ENCODE assay signal across 21 cellular contexts in the genomic region with DNA sequence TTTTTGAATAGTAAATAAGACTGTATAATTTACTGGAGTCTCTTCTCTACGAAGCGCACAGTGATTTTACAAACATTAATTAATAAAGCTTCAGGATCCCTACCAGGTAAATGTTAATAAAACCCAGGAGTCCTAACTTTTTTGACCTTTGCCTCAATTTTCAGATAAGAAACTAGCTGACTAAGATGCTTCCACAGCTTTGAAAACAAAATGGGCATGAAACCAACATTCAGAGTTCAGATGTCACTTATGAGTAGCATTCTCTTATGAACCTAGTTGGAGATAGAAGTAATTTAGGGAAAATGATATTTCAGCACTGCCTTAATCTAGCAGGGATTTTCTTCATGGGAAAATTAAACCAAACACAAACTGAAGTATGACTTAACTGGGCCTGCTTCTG. TPM values are rescaled to one million over a fixed set of nuclear protein-coding genes. Genes with fewer than 3 reads are reported as not detected.
DNase-seq lines count a peak whose midpoint lies in the region; ATAC-seq, FAIRE-seq and TF ChIP-seq lines count a peak whose summit lies in the region.
"Had no signal": no experiment of that assay in that cellular context is flagged by ENCODE, and none has a peak within 500 bp of the region (broad histone marks: within the 10 kb centered on the region; RNA-seq: fewer than 3 reads in every experiment).

No MANE protein-coding gene starts in this region.

- FAIRE-seq in HepG2 (lab: Jason Lieb, UNC), result no peak
- FAIRE-seq: A549, G401.6, GM12891 had no signal

- no peak for ATAC-seq in HepG2
- ATAC-seq in left lobe of liver, result peak; percentile 83
- no peak for ATAC-seq in GM21423 (IDR thresholded peaks at IDR 0.05; ENCODE audit: unreplicated experiment)
- ATAC-seq in activated naive CD4-positive, alpha-beta T cell treated with anti-CD3 and anti-CD28 coated beads, Interleukin-2, amount 50 U/mL, for 72 hours, result no peak
- ATAC-seq: A549; CD8-positive, alpha-beta T cell had no signal

- H3K4me3 ChIP-seq in liver (ENCODE audit: low read depth in 1 of 3, low read length in 3 of 3), result no peak overlapping the region
- no peak overlapping the region for H3K4me3 ChIP-seq in HepG2 (replicated peaks in 1 of 3; ENCODE audit: insufficient read depth in 1 of 3, low read depth in 2 of 3, low read length in 3 of 3)
- no peak overlapping the region for H3K4me3 ChIP-seq in parathyroid adenoma (ENCODE audit: low read depth, low read length)
- H3K4me3 ChIP-seq: A549; BLaER1 treated with 17β-estradiol and CSF1 and Interleukin-3, amounts not matched to agents 10 nM and 100 nM had no signal

- BruUV-seq in HepG2 (replicated peaks; lab: Mats Ljungman, UMichigan), result no TSS peak

- TF ChIP-seq POLR2A in HepG2 (IDR thresholded peaks at IDR 0.05; ENCODE audit: insufficient read depth in 1 of 2, low read depth in 2 of 2, low read length in 2 of 2) (no peak), erythroblast (IDR thresholded peaks at IDR 0.05; ENCODE audit: low read length) (no peak)

- 43% methylated on average over 2 of the region's 2 CpGs for WGBS in liver
- 94% methylated on average over 2 of the region's 2 CpGs for WGBS in HepG2 (ENCODE audit: low lambda C conversion rate)

- in situ Hi-C loops in HepG2 (cut with HindIII; ENCODE audit: extremely low pct_ligation_motif_present, low pct_unique_long_range_greater_than_20kb), result no loop called here

- H3K79me2 ChIP-seq in HepG2 (ENCODE audit: insufficient read depth, low read length) (no peaks in the 10 kb centered on the region), parathyroid adenoma (no peaks in the 10 kb centered on the region)

- H3K9me3 ChIP-seq in liver (ENCODE audit: control insufficient read depth in 4 of 4, low read length in 3 of 4), result no peaks in the 10 kb centered on the region
- H3K9me3 ChIP-seq in HepG2 (ENCODE audit: low read length), result no peaks in the 10 kb centered on the region
- no peaks in the 10 kb centered on the region for H3K9me3 ChIP-seq in parathyroid adenoma (ENCODE audit: control insufficient read depth, low read length)
- H3K9me3 ChIP-seq: A549, Caco-2 had no signal

- H3K9me3 Mint-ChIP-seq in activated naive CD4-positive, alpha-beta T cell treated with anti-CD3 and anti-CD28 coated beads, Interleukin-2, amount 50 U/mL, for 72 hours, result peaks cover 12 to 16% of the 10 kb centered on the region in 2 donors

- CTCF ChIA-PET in HepG2 (lab: Yijun Ruan, JAX; ENCODE audit: low intra/inter-chr PET ratio, low total read pairs), result no interaction called here

- H4K20me1 ChIP-seq in HepG2 (ENCODE audit: insufficient read depth, low read length), result no peaks in the 10 kb centered on the region
- H4K20me1 ChIP-seq: BLaER1 treated with 17β-estradiol and CSF1 and Interleukin-3, amounts not matched to agents 10 nM and 100 nM had no signal

- DNase-seq in HepG2 (ENCODE audit: low spot score), result no peak
- no peak for DNase-seq in left lobe of liver (ENCODE audit: low spot score)
- DNase-seq in erythroblast (lab: John Stamatoyannopoulos, UW), result no peak
- no peak for DNase-seq in activated naive CD4-positive, alpha-beta T cell treated with anti-CD3 and anti-CD28 coated beads, Interleukin-2, amount 50 U/mL, for 72 hours (ENCODE audit: low spot score in 2 of 2)
- DNase-seq: AML-193; Caco-2; Calu3; CD4-positive, alpha-beta T cell; CD8-positive, alpha-beta T cell; DMS79 treated with DMSO at 0.1 percent for 48 hours; GF-D8 had no signal

- no peak overlapping the region for H3K27ac ChIP-seq in liver (ENCODE audit: low read depth in 1 of 2, low read length in 2 of 2)
- H3K27ac ChIP-seq in HepG2 (ENCODE audit: extremely low read length, insufficient read depth, low read length), result no peak overlapping the region
- peak overlapping the region; percentile 78 for H3K27ac ChIP-seq in parathyroid adenoma
- H3K27ac ChIP-seq: 22Rv1; A549; BLaER1 treated with 17β-estradiol and CSF1 and Interleukin-3, amounts not matched to agents 10 nM and 100 nM; C4-2B had no signal

- H3K9ac ChIP-seq in liver (ENCODE audit: low read depth in 1 of 2, low read length in 2 of 2), result no peak overlapping the region
- H3K9ac ChIP-seq in HepG2 (ENCODE audit: insufficient read depth, low read depth, low read length), result no peak overlapping the region
- no peak overlapping the region for H3K9ac ChIP-seq in parathyroid adenoma
- H3K9ac ChIP-seq: BLaER1 treated with 17β-estradiol and CSF1 and Interleukin-3, amounts not matched to agents 10 nM and 100 nM had no signal

- H3K4me1 ChIP-seq in liver (ENCODE audit: control insufficient read depth in 4 of 4, insufficient read depth in 4 of 4, low read length in 3 of 4), result peaks cover 2 to 24% (median 14%) of the 10 kb centered on the region in 4 donors
- 0 out of 2 replicates have a peak, but pooled peaks cover 6% of the 10 kb centered on the region for H3K4me1 ChIP-seq in HepG2 (ENCODE audit: insufficient read depth, low read length)
- H3K4me1 ChIP-seq in parathyroid adenoma, result peaks cover 30% of the 10 kb centered on the region
- H3K4me1 ChIP-seq: A549, Caco-2 had no signal

- H3K36me3 Mint-ChIP-seq in activated naive CD4-positive, alpha-beta T cell treated with anti-CD3 and anti-CD28 coated beads, Interleukin-2, amount 50 U/mL, for 72 hours, result peaks cover 7 to 20% of the 10 kb centered on the region in 2 donors
- H3K36me3 Mint-ChIP-seq: CD8-positive, alpha-beta T cell had no signal

- TF ChIP-seq EP300 in HepG2 (IDR thresholded peaks at IDR 0.05; ENCODE audit: low read depth in 2 of 2, low read length in 2 of 2) (no peak), HepG2 (CRISPR knock-in tag; IDR thresholded peaks at IDR 0.05; ENCODE audit: borderline replicate concordance) (no peak)

- no peak overlapping the region for H3K4me2 ChIP-seq in HepG2 (ENCODE audit: low read depth, low read length)
- H3K4me2 ChIP-seq in parathyroid adenoma (ENCODE audit: low read length), result no peak overlapping the region
- H3K4me2 ChIP-seq: A549; BLaER1 treated with 17β-estradiol and CSF1 and Interleukin-3, amounts not matched to agents 10 nM and 100 nM had no signal

- TF ChIP-seq CTCF in liver (IDR thresholded peaks at IDR 0.05; ENCODE audit: low read depth, low read length, missing input control) (no peak), HepG2 (CRISPR knock-in tag; IDR thresholded peaks at IDR 0.05) (no peak), parathyroid adenoma (IDR thresholded peaks at IDR 0.05) (no peak)

- POLR2A ChIA-PET in HepG2 (lab: Yijun Ruan, JAX), result no interaction called here

- H3K27me3 ChIP-seq in liver (ENCODE audit: control insufficient read depth in 4 of 4, insufficient read depth in 4 of 4, low read length in 3 of 4) (no peaks in the 10 kb centered on the region), HepG2 (ENCODE audit: control insufficient read depth in 1 of 2, insufficient read depth in 2 of 2, low read length in 2 of 2) (no peaks in the 10 kb centered on the region), parathyroid adenoma (ENCODE audit: control insufficient read depth, insufficient read depth, low read length) (no peaks in the 10 kb centered on the region)
- H3K27me3 ChIP-seq: BLaER1 treated with 17β-estradiol and CSF1 and Interleukin-3, amounts not matched to agents 10 nM and 100 nM had no signal

- H3K36me3 ChIP-seq in liver (ENCODE audit: control insufficient read depth in 4 of 4, insufficient read depth in 3 of 4, low read depth in 1 of 4, low read length in 3 of 4) (no peaks in the 10 kb centered on the region), HepG2 (replicated peaks in 1 of 2; ENCODE audit: control insufficient read depth in 1 of 2, insufficient read depth in 2 of 2, low read length in 2 of 2) (no peaks in the 10 kb centered on the region), parathyroid adenoma (ENCODE audit: control insufficient read depth, insufficient read depth, low read length) (no peaks in the 10 kb centered on the region)
- H3K36me3 ChIP-seq: BLaER1 treated with 17β-estradiol and CSF1 and Interleukin-3, amounts not matched to agents 10 nM and 100 nM had no signal

- intact Hi-C loops in HepG2 (cut with micrococcal nuclease; ENCODE audit: unreplicated experiment), result no loop called here

- no peak for TF ChIP-seq RAD21 in liver (IDR thresholded peaks at IDR 0.05)
- TF ChIP-seq RAD21 in HepG2 (CRISPR knock-in tag; IDR thresholded peaks at IDR 0.05), result no peak

- H2AFZ ChIP-seq in HepG2 (ENCODE audit: low read length), result no peak overlapping the region
- H2AFZ ChIP-seq in parathyroid adenoma, result peak overlapping the region; percentile 79

- H3K27ac Mint-ChIP-seq in activated naive CD4-positive, alpha-beta T cell treated with anti-CD3 and anti-CD28 coated beads, Interleukin-2, amount 50 U/mL, for 72 hours, result no peak overlapping the region
- H3K27ac Mint-ChIP-seq: B cell; CD4-positive, alpha-beta T cell; CD8-positive, alpha-beta T cell had no signal

TF ChIP-seq in liver, 16 proteins besides CTCF, POLR2A, EP300 and RAD21 (continues in another document):
- peak in 1 of 2 donors; percentile 38 for TF ChIP-seq RXRA (IDR thresholded peaks at IDR 0.05)

TF ChIP-seq in HepG2, 621 proteins besides CTCF, POLR2A, EP300 and RAD21 (continues in another document):
- no peak for TF ChIP-seq ZFP37 (CRISPR knock-in tag; IDR thresholded peaks at IDR 0.05; ENCODE audit: borderline replicate concordance)

RNA-seq across cellular contexts. Expression of gene FHIT, which starts 13.0 kb away (rescaled TPM):
- total RNA-seq in liver (1 to 10 TPM; 2.1 to 8.9 TPM), HepG2 (2016; rRNA removed; fragmentation: Illumina TruSeq; extraction: Trizol) (4.0 and 4.1 TPM in 2 replicates), left lobe of liver (5.1 TPM)
- polyA plus RNA-seq in liver (10 to 100 TPM in 1 of 2 donors, 1 to 10 TPM in 1; 4.3 to 14.7 TPM), HepG2 (2011; rRNA removed) (4.6 and 4.9 TPM in 2 replicates)
- total RNA-seq in HepG2 (2016; cell fraction: cytosol; rRNA removed; fragmentation: Illumina TruSeq; extraction: Trizol; ENCODE audit: low read depth), result 5.4 and 19.3 TPM in 2 replicates
- total RNA-seq in HepG2 (2016; cell fraction: insoluble cytoplasmic fraction; rRNA removed; fragmentation: Illumina TruSeq; extraction: Trizol), result 2.2 and 3.9 TPM in 2 replicates
- 1.4 and 5.6 TPM in 2 replicates for total RNA-seq in HepG2 (2016; cell fraction: membrane; rRNA removed; fragmentation: Illumina TruSeq; extraction: Trizol)
- 15.7 and 19.5 TPM in 2 replicates for total RNA-seq in HepG2 (2016; cell fraction: nucleus; rRNA removed; fragmentation: Illumina TruSeq; extraction: Trizol)
- polyA plus RNA-seq in HepG2 (2011; cell fraction: cytosol; rRNA removed), result 4.4 and 5.7 TPM in 2 replicates
- polyA plus RNA-seq in HepG2 (2011; cell fraction: nucleus; rRNA removed), result 7.3 and 9.8 TPM in 2 replicates
- 10.3 and 12.5 TPM in 2 replicates for polyA plus RNA-seq in HepG2 (2012)
- 2.2 and 4.2 TPM in 2 replicates for polyA plus RNA-seq in HepG2 (2016; cell fraction: cytosol; fragmentation: Illumina TruSeq; extraction: Trizol; ENCODE audit: low read depth)
- polyA plus RNA-seq in HepG2 (2016; cell fraction: insoluble cytoplasmic fraction; fragmentation: Illumina TruSeq; extraction: Trizol; ENCODE audit: low read depth), result 3.4 and 5.6 TPM in 2 replicates
- 2.0 and 3.1 TPM in 2 replicates for polyA plus RNA-seq in HepG2 (2016; cell fraction: membrane; fragmentation: Illumina TruSeq; extraction: Trizol; ENCODE audit: low read depth)
- polyA plus RNA-seq in HepG2 (2016; cell fraction: nucleus; fragmentation: Illumina TruSeq; extraction: Trizol; ENCODE audit: insufficient read depth, low read depth), result 6.3 and 7.0 TPM in 2 replicates
- 5.6 TPM in 1 of 2 replicates, not detected in the other for polyA minus RNA-seq in HepG2 (2011; rRNA and poly(A)+ RNA removed; ENCODE audit: low replicate concordance)
- polyA minus RNA-seq in HepG2 (2011; cell fraction: cytosol; rRNA and poly(A)+ RNA removed), result 4.3 and 21.2 TPM in 2 replicates
- polyA minus RNA-seq in HepG2 (2011; cell fraction: nucleus; rRNA and poly(A)+ RNA removed), result 48.7 and 63.5 TPM in 2 replicates
- total RNA-seq in activated naive CD4-positive, alpha-beta T cell treated with anti-CD3 and anti-CD28 coated beads, Interleukin-2, amount 50 U/mL, for 72 hours, result 10 to 100 TPM; 21.3 to 37.0 TPM
